8 cellular contexts compared by ENCODE assay signal in genomic region chr13:57632276-57633140, GRCh38. TPM values are rescaled to one million over a fixed set of nuclear protein-coding genes. Genes with fewer than 3 reads are reported as not detected.
DNase-seq lines count a peak whose midpoint lies in the region; ATAC-seq and TF ChIP-seq lines count a peak whose summit lies in the region.

No MANE protein-coding gene starts in this region.

- WGBS in ovary, 3 donors, result 3 to 6% (median 4%) methylated on average over 67 to 70 of the region's 70 CpGs

- no peaks in the 10 kb centered on the region for H3K36me3 Mint-ChIP-seq in CD8-positive, alpha-beta T cell
- no peaks in the 10 kb centered on the region for H3K36me3 Mint-ChIP-seq in activated B cell treated with CpG ODN at 0.5 μM for 24 hours (ENCODE audit: low read depth)

- TF ChIP-seq EP300 in ovary (IDR thresholded peaks at IDR 0.05), result no peak

- no peak for DNase-seq in CD8-positive, alpha-beta T cell
- DNase-seq in activated B cell treated with CpG ODN at 0.5 μM for 24 hours (no peak), cardiac muscle cell (ENCODE audit: low read depth in 1 of 2, low spot score in 1 of 2) (peak; percentile 12 to 53), ovary (peak in 1 of 5 donors; percentile 10), cerebellar nuclear complex (lab: John Stamatoyannopoulos, UW) (no peak), OCI-M1 (lab: John Stamatoyannopoulos, UW) (no peak)

- POLR2A ChIA-PET in CD8-positive, alpha-beta T cell (lab: Charles Lee), result no interaction called here
- POLR2A ChIA-PET in activated B cell treated with CpG ODN at 0.5 μM for 24 hours (lab: Charles Lee), result no interaction called here

- H3K27ac ChIP-seq in CD8-positive, alpha-beta T cell (ENCODE audit: low read depth, low read length), result no peak overlapping the region
- H3K27ac ChIP-seq in cardiac muscle cell, result no peak overlapping the region
- H3K27ac ChIP-seq in ovary, result no peak overlapping the region

- H3K27me3 ChIP-seq in CD8-positive, alpha-beta T cell (ENCODE audit: insufficient read depth, low read length), result peaks cover 10% of the 10 kb centered on the region
- H3K27me3 ChIP-seq in cardiac muscle cell (peaks cover 38% of the 10 kb centered on the region), ovary (no peaks in the 10 kb centered on the region)

- H3K4me3 Mint-ChIP-seq in CD8-positive, alpha-beta T cell, result peak overlapping the region; percentile 79
- peak overlapping the region; percentile 76 for H3K4me3 Mint-ChIP-seq in activated B cell treated with CpG ODN at 0.5 μM for 24 hours

- CTCF ChIA-PET in CD8-positive, alpha-beta T cell (lab: Charles Lee), result no interaction called here
- CTCF ChIA-PET in activated B cell treated with CpG ODN at 0.5 μM for 24 hours (lab: Charles Lee), result no interaction called here

- no peaks in the 10 kb centered on the region for H3K36me3 ChIP-seq in CD8-positive, alpha-beta T cell (ENCODE audit: insufficient read depth, low read length)
- H3K36me3 ChIP-seq in cardiac muscle cell, result no peaks in the 10 kb centered on the region
- H3K36me3 ChIP-seq in ovary, result no peaks in the 10 kb centered on the region

- TF ChIP-seq POLR2A in ovary (IDR thresholded peaks at IDR 0.05), result no peak

- peaks cover 39% of the 10 kb centered on the region for H3K4me1 Mint-ChIP-seq in CD8-positive, alpha-beta T cell (ENCODE audit: low read depth)
- peaks cover 37% of the 10 kb centered on the region for H3K4me1 Mint-ChIP-seq in activated B cell treated with CpG ODN at 0.5 μM for 24 hours

- TF ChIP-seq CTCF in CD8-positive, alpha-beta T cell (IDR thresholded peaks at IDR 0.05), result no peak
- TF ChIP-seq CTCF in activated B cell treated with CpG ODN at 0.5 μM for 24 hours (IDR thresholded peaks at IDR 0.05) (no peak), cardiac muscle cell (IDR thresholded peaks at IDR 0.05; ENCODE audit: low read depth, low read length) (no peak), ovary (IDR thresholded peaks at IDR 0.05) (no peak)

- H3K4me1 ChIP-seq in CD8-positive, alpha-beta T cell (ENCODE audit: insufficient read depth, low read length), result peaks cover 31% of the 10 kb centered on the region
- H3K4me1 ChIP-seq in cardiac muscle cell (ENCODE audit: low read depth) (no peaks in the 10 kb centered on the region), ovary (ENCODE audit: insufficient read depth) (peaks cover 11% of the 10 kb centered on the region)

- no peak for ATAC-seq in CD8-positive, alpha-beta T cell
- ATAC-seq in activated B cell treated with CpG ODN at 0.5 μM for 24 hours (ENCODE audit: low read depth), result no peak
- no peak for ATAC-seq in HG03521 (IDR thresholded peaks at IDR 0.05; ENCODE audit: unreplicated experiment)
- ATAC-seq in GM21529 (IDR thresholded peaks at IDR 0.05; ENCODE audit: unreplicated experiment), result no peak

- intact Hi-C loops in CD8-positive, alpha-beta T cell (cut with DNase I, micrococcal nuclease), result no loop called here
- intact Hi-C loops in activated B cell treated with CpG ODN at 0.5 μM for 24 hours (cut with micrococcal nuclease), result no loop called here
- intact Hi-C loops in ovary (cut with DNase I), result no loop called here

- H3K27ac Mint-ChIP-seq in CD8-positive, alpha-beta T cell, result no peak overlapping the region
- no peak overlapping the region for H3K27ac Mint-ChIP-seq in activated B cell treated with CpG ODN at 0.5 μM for 24 hours

- H3K9me3 Mint-ChIP-seq in CD8-positive, alpha-beta T cell, result peaks cover 2% of the 10 kb centered on the region
- no peaks in the 10 kb centered on the region for H3K9me3 Mint-ChIP-seq in activated B cell treated with CpG ODN at 0.5 μM for 24 hours

- H3K27me3 Mint-ChIP-seq in CD8-positive, alpha-beta T cell (ENCODE audit: low read depth), result peaks cover 49% of the 10 kb centered on the region
- H3K27me3 Mint-ChIP-seq in activated B cell treated with CpG ODN at 0.5 μM for 24 hours, result peaks cover 64% of the 10 kb centered on the region

- H3K9me3 ChIP-seq in CD8-positive, alpha-beta T cell (ENCODE audit: low read length), result no peaks in the 10 kb centered on the region
- no peaks in the 10 kb centered on the region for H3K9me3 ChIP-seq in cardiac muscle cell (ENCODE audit: low read depth)
- H3K9me3 ChIP-seq in ovary, result peaks cover 0 to 6% of the 10 kb centered on the region in 2 donors

- peak overlapping the region; percentile 52 for H3K4me3 ChIP-seq in CD8-positive, alpha-beta T cell (ENCODE audit: low read depth, low read length)
- peak overlapping the region; percentile 71 for H3K4me3 ChIP-seq in cardiac muscle cell
- peak overlapping the region; percentile 25 for H3K4me3 ChIP-seq in ovary

RNA-seq across cellular contexts. Expression of gene PCDH17, which starts 1.0 kb away (rescaled TPM):
- total RNA-seq in CD8-positive, alpha-beta T cell, result not detected
- total RNA-seq in activated B cell treated with CpG ODN at 0.5 μM for 24 hours, result not detected in 2 replicates
- total RNA-seq in cardiac muscle cell, result 9.6 and 11.1 TPM in 2 replicates
- 0.86 and 1.4 TPM in 2 replicates for polyA plus RNA-seq in cardiac muscle cell
- total RNA-seq in ovary, result 10 to 100 TPM in 1 of 7 donors, 1 to 10 TPM in 6; 1.2 to 21.3 (median 3.9) TPM
- polyA plus RNA-seq in ovary, result 1 to 10 TPM; 2.0 to 2.4 TPM

Comparison
In these comparisons a context has a peak if more than half of its experiments do, and no peak if none do; other contexts are left out.
1. DNase-seq: peak in cardiac muscle cell (2 of 2); none in CD8-positive, alpha-beta T cell (0 of 7), activated B cell treated with CpG ODN at 0.5 μM for 24 hours (single experiment), cerebellar nuclear complex (0 of 2) and OCI-M1 (single experiment).
2. Peak in every context shown above with its lines, with median percentiles within 50 percentile points of each other: H3K4me3 ChIP-seq.